Comparison of ENCODE assay signal across 11 cellular contexts in the genomic region with DNA sequence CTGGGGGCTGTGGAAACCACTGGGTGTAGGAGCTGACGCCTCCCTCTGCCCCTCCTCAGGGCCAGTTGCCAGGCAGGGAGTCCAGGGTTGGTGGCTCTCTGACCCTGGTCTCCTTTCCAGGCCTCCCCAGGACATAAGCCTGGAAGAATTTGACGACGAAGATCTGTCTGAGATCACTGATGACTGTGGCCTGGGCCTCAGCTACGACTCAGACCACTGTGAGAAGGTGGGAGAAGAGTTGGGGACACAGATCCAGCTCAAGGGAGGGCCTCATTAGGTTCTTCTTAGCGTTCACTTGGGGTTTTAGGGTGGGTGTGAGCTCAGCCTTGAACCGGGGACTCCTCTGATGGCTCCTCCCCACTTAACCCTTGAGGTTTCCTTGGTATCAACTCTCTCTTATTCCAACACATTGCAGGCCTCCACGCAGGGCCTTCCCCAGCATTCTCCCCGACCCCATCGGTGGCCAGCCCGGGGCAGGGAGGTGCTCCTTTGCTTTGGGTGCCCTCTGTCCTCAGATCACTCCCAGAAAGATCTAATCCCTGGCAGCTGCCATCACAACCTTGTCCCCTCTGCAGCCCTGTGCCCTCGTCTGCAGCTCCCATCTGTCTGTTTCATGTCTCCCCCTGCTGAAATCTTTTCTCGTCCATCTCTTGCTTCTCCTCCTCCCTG. TPM values are rescaled to one million over a fixed set of nuclear protein-coding genes. Genes with fewer than 3 reads are reported as not detected.
DNase-seq lines count a peak whose midpoint lies in the region; ATAC-seq and TF ChIP-seq lines count a peak whose summit lies in the region.
"Had no signal": no experiment of that assay in that cellular context is flagged by ENCODE, and none has a peak within 500 bp of the region (broad histone marks: within the 10 kb centered on the region; RNA-seq: fewer than 3 reads in every experiment).

No MANE protein-coding gene starts in this region.

- H3K36me3 ChIP-seq in CD4-positive, alpha-beta memory T cell (ENCODE audit: insufficient read depth, low read length) = no peaks in the 10 kb centered on the region
- H3K36me3 ChIP-seq: prostate gland had no signal

- H3K4me3 Mint-ChIP-seq in CD4-positive, alpha-beta memory T cell = peak overlapping the region; percentile 71 to 88 (median 79)
- H3K4me3 Mint-ChIP-seq in activated T-cell treated with anti-CD3 and anti-CD28 coated beads, Interleukin-2, amount 50 U/mL, for 72 hours = peak overlapping the region; percentile 58 to 76
- peak overlapping the region; percentile 74 for H3K4me3 Mint-ChIP-seq in natural killer cell

- peak overlapping the region in 3 of 7 donors; percentile 17 to 43 (median 22) for H3K27ac Mint-ChIP-seq in CD4-positive, alpha-beta memory T cell
- H3K27ac Mint-ChIP-seq in activated T-cell treated with anti-CD3 and anti-CD28 coated beads, Interleukin-2, amount 50 U/mL, for 72 hours = no peak overlapping the region
- no peak overlapping the region for H3K27ac Mint-ChIP-seq in natural killer cell

- H3K4me1 Mint-ChIP-seq in CD4-positive, alpha-beta memory T cell = peaks cover 8 to 14% (median 11%) of the 10 kb centered on the region in 4 donors
- H3K4me1 Mint-ChIP-seq in activated T-cell treated with anti-CD3 and anti-CD28 coated beads, Interleukin-2, amount 50 U/mL, for 72 hours (ENCODE audit: low read depth) = no peaks in the 10 kb centered on the region
- peaks cover 0 to 10% of the 10 kb centered on the region in 2 donors for H3K4me1 Mint-ChIP-seq in natural killer cell

- no peaks in the 10 kb centered on the region for H3K9me3 ChIP-seq in CD4-positive, alpha-beta memory T cell (ENCODE audit: control insufficient read depth in 1 of 2, low read length in 2 of 2)
- H3K9me3 ChIP-seq: prostate gland had no signal

- no peak for ATAC-seq in activated T-cell treated with anti-CD3 and anti-CD28 coated beads, Interleukin-2, amount 50 U/mL, for 72 hours (replicated peaks in 1 of 2)
- ATAC-seq in natural killer cell = no peak

- no peak overlapping the region for H3K27ac ChIP-seq in CD4-positive, alpha-beta memory T cell (ENCODE audit: low read depth, low read length)
- H3K27ac ChIP-seq: prostate gland had no signal

- no peak overlapping the region for H3K4me3 ChIP-seq in CD4-positive, alpha-beta memory T cell (ENCODE audit: low read length in 2 of 2)

- no peak for DNase-seq in CD4-positive, alpha-beta memory T cell
- peak; percentile 50 for DNase-seq in GM20000 (ENCODE audit: low spot score)
- DNase-seq in activated T-cell treated with anti-CD3 and anti-CD28 coated beads, Interleukin-2, amount 50 U/mL, for 72 hours = no peak
- no peak for DNase-seq in natural killer cell
- DNase-seq in NK-92 treated with Interleukin-12 subunit alpha and Interleukin-12 subunit beta, amount 100 ng/mL, for 24 hours (lab: John Stamatoyannopoulos, UW) = no peak
- no peak for DNase-seq in midbrain (lab: John Stamatoyannopoulos, UW)
- DNase-seq in NCI-H1048 (lab: John Stamatoyannopoulos, UW) = no peak
- DNase-seq: amniotic stem cell, DMS 273 treated with DMSO at 0.1 percent for 48 hours, NCI-H446 had no signal

- no peak for TF ChIP-seq CTCF in GM20000 (IDR thresholded peaks at IDR 0.05; ENCODE audit: extremely low read depth, missing control alignments)
- TF ChIP-seq CTCF in natural killer cell (IDR thresholded peaks at IDR 0.05) = no peak

- intact Hi-C loops in CD4-positive, alpha-beta memory T cell (cut with micrococcal nuclease) = no loop called here
- intact Hi-C loops in natural killer cell (cut with micrococcal nuclease) = no loop called here

- peaks cover 7% of the 10 kb centered on the region for H3K27me3 ChIP-seq in CD4-positive, alpha-beta memory T cell (ENCODE audit: insufficient read depth, low read length)

- no peaks in the 10 kb centered on the region for H3K4me1 ChIP-seq in CD4-positive, alpha-beta memory T cell (ENCODE audit: insufficient read depth, low read length)
- H3K4me1 ChIP-seq: prostate gland had no signal

- POLR2A ChIA-PET in CD4-positive, alpha-beta memory T cell (lab: Charles Lee; ENCODE audit: partially characterized antibody) = interaction anchor here (1.3 kb wide), 1 partner anchor 20 kb away, joined by 3 read pairs; no protein-coding TSS in a partner anchor

- H3K9me3 Mint-ChIP-seq in CD4-positive, alpha-beta memory T cell = peaks cover 0 to 7% (median 0%) of the 10 kb centered on the region in 8 donors
- no peaks in the 10 kb centered on the region for H3K9me3 Mint-ChIP-seq in activated T-cell treated with anti-CD3 and anti-CD28 coated beads, Interleukin-2, amount 50 U/mL, for 72 hours
- H3K9me3 Mint-ChIP-seq in natural killer cell = no peaks in the 10 kb centered on the region

- peaks cover 26 to 29% of the 10 kb centered on the region in 2 donors for H3K27me3 Mint-ChIP-seq in CD4-positive, alpha-beta memory T cell
- peaks cover 28% of the 10 kb centered on the region for H3K27me3 Mint-ChIP-seq in activated T-cell treated with anti-CD3 and anti-CD28 coated beads, Interleukin-2, amount 50 U/mL, for 72 hours (ENCODE audit: low read depth)
- peaks cover 23 to 38% of the 10 kb centered on the region in 2 donors for H3K27me3 Mint-ChIP-seq in natural killer cell (ENCODE audit: low read depth in 2 of 2)

- peaks cover 1 to 8% of the 10 kb centered on the region in 2 donors for H3K36me3 Mint-ChIP-seq in CD4-positive, alpha-beta memory T cell
- H3K36me3 Mint-ChIP-seq in activated T-cell treated with anti-CD3 and anti-CD28 coated beads, Interleukin-2, amount 50 U/mL, for 72 hours (ENCODE audit: insufficient read depth in 2 of 2) = peaks cover 0 to 5% of the 10 kb centered on the region in 2 donors
- peaks cover 6% of the 10 kb centered on the region for H3K36me3 Mint-ChIP-seq in natural killer cell

- CTCF ChIA-PET in CD4-positive, alpha-beta memory T cell (lab: Charles Lee; ENCODE audit: partially characterized antibody) = no interaction called here

RNA-seq across cellular contexts. Expression of gene MAPK8IP2, which starts 1.2 kb away (rescaled TPM):
- total RNA-seq in CD4-positive, alpha-beta memory T cell = under 1 TPM; 0.22 to 0.49 TPM
- polyA plus RNA-seq in CD4-positive, alpha-beta memory T cell = not detected
- under 1 TPM; 0.60 to 0.62 TPM for total RNA-seq in activated T-cell treated with anti-CD3 and anti-CD28 coated beads, Interleukin-2, amount 50 U/mL, for 72 hours
- total RNA-seq in natural killer cell = under 1 TPM; 0.14 to 0.26 (median 0.18) TPM

RNA-seq across cellular contexts. Expression of gene CHKB, which starts 19.2 kb away (rescaled TPM):
- total RNA-seq in CD4-positive, alpha-beta memory T cell = 100 to 1,000 TPM; 178 to 196 TPM
- polyA plus RNA-seq in CD4-positive, alpha-beta memory T cell = 10 to 100 TPM; 30.7 to 40.3 TPM
- 100 to 1,000 TPM in 1 of 2 donors, 10 to 100 TPM in 1; 95.6 to 110 TPM for total RNA-seq in activated T-cell treated with anti-CD3 and anti-CD28 coated beads, Interleukin-2, amount 50 U/mL, for 72 hours
- 100 to 1,000 TPM; 166 to 204 (median 180) TPM for total RNA-seq in natural killer cell

RNA-seq across cellular contexts. Expression of gene CPT1B, which starts 23.6 kb away (rescaled TPM):
- 10 to 100 TPM; 68.0 to 70.0 TPM for total RNA-seq in CD4-positive, alpha-beta memory T cell
- 1 to 10 TPM in 1 of 2 donors, not detected in 1; 2.3 TPM for polyA plus RNA-seq in CD4-positive, alpha-beta memory T cell
- 10 to 100 TPM; 85.3 to 88.0 TPM for total RNA-seq in activated T-cell treated with anti-CD3 and anti-CD28 coated beads, Interleukin-2, amount 50 U/mL, for 72 hours
- 10 to 100 TPM; 53.1 to 75.7 (median 55.5) TPM for total RNA-seq in natural killer cell

RNA-seq across cellular contexts. Expression of gene ARSA, which starts 26.1 kb away (rescaled TPM):
- 10 to 100 TPM; 83.2 to 86.8 TPM for total RNA-seq in CD4-positive, alpha-beta memory T cell
- polyA plus RNA-seq in CD4-positive, alpha-beta memory T cell = 10 to 100 TPM in 1 of 2 donors, 1 to 10 TPM in 1; 7.8 to 13.0 TPM
- 10 to 100 TPM; 19.8 to 26.8 TPM for total RNA-seq in activated T-cell treated with anti-CD3 and anti-CD28 coated beads, Interleukin-2, amount 50 U/mL, for 72 hours
- total RNA-seq in natural killer cell = 10 to 100 TPM; 69.2 to 77.8 (median 69.3) TPM

RNA-seq across cellular contexts. Expression of gene SYCE3, which starts 39.1 kb away (rescaled TPM):
- total RNA-seq in CD4-positive, alpha-beta memory T cell = not detected
- under 1 TPM in 1 of 2 donors, not detected in 1; 0.83 TPM for polyA plus RNA-seq in CD4-positive, alpha-beta memory T cell
- total RNA-seq in activated T-cell treated with anti-CD3 and anti-CD28 coated beads, Interleukin-2, amount 50 U/mL, for 72 hours = 1 to 10 TPM; 1.7 TPM
- total RNA-seq in natural killer cell = not detected
